Comparison of ENCODE assay signal across 9 cellular contexts in genomic region chr10:80462277-80462985, GRCh38. TPM values are rescaled to one million over a fixed set of nuclear protein-coding genes. Genes with fewer than 3 reads are reported as not detected.
DNase-seq lines count a peak whose midpoint lies in the region; ATAC-seq lines count a peak whose summit lies in the region.
"Had no signal": no experiment of that assay in that cellular context is flagged by ENCODE, and none has a peak within 500 bp of the region (broad histone marks: within the 10 kb centered on the region; RNA-seq: fewer than 3 reads in every experiment).

No MANE protein-coding gene starts in this region.

- peak overlapping the region; percentile 65 for H3K4me3 Mint-ChIP-seq in stimulated activated effector memory CD8-positive, alpha-beta T cell treated with anti-CD3 and anti-CD28 coated beads, Interleukin-12 subunit alpha, Interleukin-12 subunit beta, amount 100 ng/mL, for 72 hours

- peak; percentile 41 for DNase-seq in HT-29 (ENCODE audit: low spot score)
- peak; percentile 84 for DNase-seq in adipocyte (ENCODE audit: low read depth)
- peak; percentile 53 for DNase-seq in hepatic stellate cell (ENCODE audit: low spot score)
- no peak for DNase-seq in stimulated activated effector memory CD8-positive, alpha-beta T cell treated with anti-CD3 and anti-CD28 coated beads, Interleukin-12 subunit alpha, Interleukin-12 subunit beta, amount 100 ng/mL, for 72 hours (ENCODE audit: low spot score in 2 of 2)
- DNase-seq in LoVo (ENCODE audit: low spot score): no peak
- DNase-seq in central memory CD4-positive, alpha-beta T cell: no peak
- DNase-seq in NCI-H524 treated with DMSO at 0.1 percent for 48 hours (lab: John Stamatoyannopoulos, UW): no peak
- DNase-seq: NCI-H1930 had no signal

- no peak for ATAC-seq in stimulated activated effector memory CD8-positive, alpha-beta T cell treated with anti-CD3 and anti-CD28 coated beads, Interleukin-12 subunit alpha, Interleukin-12 subunit beta, amount 100 ng/mL, for 72 hours
- ATAC-seq in GM19467 (IDR thresholded peaks at IDR 0.05; ENCODE audit: unreplicated experiment): no peak

- peaks cover 6% of the 10 kb centered on the region for H3K36me3 Mint-ChIP-seq in stimulated activated effector memory CD8-positive, alpha-beta T cell treated with anti-CD3 and anti-CD28 coated beads, Interleukin-12 subunit alpha, Interleukin-12 subunit beta, amount 100 ng/mL, for 72 hours

- H3K9ac ChIP-seq in adipocyte (ENCODE audit: low read length): peak overlapping the region; percentile 81

- H3K4me3 ChIP-seq in adipocyte (ENCODE audit: low read length): peak overlapping the region; percentile 71

- peak overlapping the region; percentile 97 for H3K27ac Mint-ChIP-seq in stimulated activated effector memory CD8-positive, alpha-beta T cell treated with anti-CD3 and anti-CD28 coated beads, Interleukin-12 subunit alpha, Interleukin-12 subunit beta, amount 100 ng/mL, for 72 hours

- no peaks in the 10 kb centered on the region for H3K9me3 ChIP-seq in adipocyte (ENCODE audit: control insufficient read depth, low read length)

- H3K4me1 Mint-ChIP-seq in stimulated activated effector memory CD8-positive, alpha-beta T cell treated with anti-CD3 and anti-CD28 coated beads, Interleukin-12 subunit alpha, Interleukin-12 subunit beta, amount 100 ng/mL, for 72 hours: peaks cover 100% of the 10 kb centered on the region

- H3K36me3 ChIP-seq in adipocyte (ENCODE audit: control insufficient read depth, insufficient read depth, low read length, severe bottlenecking): peaks cover 12% of the 10 kb centered on the region

- no peaks in the 10 kb centered on the region for H3K27me3 ChIP-seq in adipocyte (replicated peaks; ENCODE audit: control insufficient read depth, insufficient read depth, low read length)

- H3K4me1 ChIP-seq in adipocyte (ENCODE audit: control insufficient read depth, insufficient read depth, low read length): peaks cover 98% of the 10 kb centered on the region

- no peaks in the 10 kb centered on the region for H3K9me3 Mint-ChIP-seq in stimulated activated effector memory CD8-positive, alpha-beta T cell treated with anti-CD3 and anti-CD28 coated beads, Interleukin-12 subunit alpha, Interleukin-12 subunit beta, amount 100 ng/mL, for 72 hours

RNA-seq across cellular contexts. Expression of gene TSPAN14, which starts 8.3 kb away (rescaled TPM):
- 58.3 and 65.1 TPM in 2 replicates for total RNA-seq in HT-29 (2014; rRNA removed; shearing (Covaris generic))

RNA-seq across cellular contexts. Expression of gene PRXL2A, which starts 54.1 kb away (rescaled TPM):
- 8.6 and 9.3 TPM in 2 replicates for total RNA-seq in HT-29 (2014; rRNA removed; shearing (Covaris generic))

Comparison
In these comparisons a context has a peak if more than half of its experiments do, and no peak if none do; other contexts are left out.
1. DNase-seq: peak in HT-29 (single experiment), adipocyte (single experiment) and hepatic stellate cell (single experiment); none in stimulated activated effector memory CD8-positive, alpha-beta T cell treated with anti-CD3 and anti-CD28 coated beads, Interleukin-12 subunit alpha, Interleukin-12 subunit beta, amount 100 ng/mL, for 72 hours (0 of 2), LoVo (single experiment), central memory CD4-positive, alpha-beta T cell (single experiment) and NCI-H524 treated with DMSO at 0.1 percent for 48 hours (single experiment).